ENCODE assay signal across 21 cellular contexts in genomic region chr7:6416516-6417145, GRCh38. TPM values are rescaled to one million over a fixed set of nuclear protein-coding genes. Genes with fewer than 3 reads are reported as not detected.
DNase-seq lines count a peak whose midpoint lies in the region; ATAC-seq and TF ChIP-seq lines count a peak whose summit lies in the region.
"Had no signal": no experiment of that assay in that cellular context is flagged by ENCODE, and none has a peak within 500 bp of the region (broad histone marks: within the 10 kb centered on the region; RNA-seq: fewer than 3 reads in every experiment).

No MANE protein-coding gene starts in this region.

- no peaks in the 10 kb centered on the region for H3K79me2 ChIP-seq in H9 (ENCODE audit: insufficient read depth, low read length)

- no peak for ATAC-seq in HG03354 (IDR thresholded peaks at IDR 0.05; ENCODE audit: poor library complexity, severe bottlenecking, unreplicated experiment)
- ATAC-seq: heart left ventricle, left lobe of liver had no signal

- peak; percentile 89 for DNase-seq in H9
- DNase-seq in NB4 (ENCODE audit: low read depth), result peak; percentile 72
- DNase-seq in dorsolateral prefrontal cortex, result no peak
- no peak for DNase-seq in neuronal stem cell (ENCODE audit: low spot score)
- no peak for DNase-seq in pons (ENCODE audit: low spot score)
- DNase-seq in AG08396 (ENCODE audit: low spot score), result no peak
- no peak for DNase-seq in Peyer's patch
- DNase-seq: activated CD8-positive, alpha-beta memory T cell treated with anti-CD3 and anti-CD28 coated beads, Interleukin-2, amount 50 U/mL, for 4 hours; CD4-positive, CD25-positive, alpha-beta regulatory T cell; KBM-7; naive B cell; NCI-H1694; NCI-H510A; stimulated activated CD4-positive, alpha-beta T cell treated with anti-CD3 and anti-CD28 coated beads, Interleukin-2, amount 100 ng/mL, for 48 hours had no signal

- H2BK5ac ChIP-seq in H9 (ENCODE audit: insufficient read length, low read length) (no peak overlapping the region), neuronal stem cell (ENCODE audit: low read length) (no peak overlapping the region)

- no peaks in the 10 kb centered on the region for H3K27me3 Mint-ChIP-seq in H9 (ENCODE audit: low read depth)
- H3K27me3 Mint-ChIP-seq: activated naive CD8-positive, alpha-beta T cell; CD4-positive, CD25-positive, alpha-beta regulatory T cell; naive B cell had no signal

- H4K20me1 ChIP-seq in H9 (ENCODE audit: control insufficient read depth, insufficient read depth, insufficient read length), result no peaks in the 10 kb centered on the region

- H4K91ac ChIP-seq in H9 (ENCODE audit: insufficient read length, low read depth, low read length) (no peak overlapping the region), neuronal stem cell (ENCODE audit: low read depth, low read length, poor library complexity) (no peak overlapping the region)

- H4K8ac ChIP-seq in H9 (replicated peaks; ENCODE audit: insufficient read length, low read depth, low read length) (no peak overlapping the region), neuronal stem cell (ENCODE audit: low read depth, low read length) (no peak overlapping the region)

- peaks cover 4 to 6% of the 10 kb centered on the region in 2 experiments for H3K4me1 Mint-ChIP-seq in H9
- H3K4me1 Mint-ChIP-seq: CD4-positive, CD25-positive, alpha-beta regulatory T cell; naive B cell had no signal

- H3K79me1 ChIP-seq in H9 (ENCODE audit: insufficient read depth, low read depth, low read length, poor library complexity, severe bottlenecking) (no peaks in the 10 kb centered on the region), neuronal stem cell (ENCODE audit: low read depth, low read length) (peaks cover 3% of the 10 kb centered on the region)

- no peak for TF ChIP-seq POLR2A in NB4 (IDR thresholded peaks at IDR 0.05; ENCODE audit: extremely low read depth, insufficient read length)
- no peak for TF ChIP-seq POLR2A in Peyer's patch (IDR thresholded peaks at IDR 0.05)

- H2BK120ac ChIP-seq in H9 (ENCODE audit: low read depth, low read length, poor library complexity, severe bottlenecking), result no peak overlapping the region
- H2BK120ac ChIP-seq in neuronal stem cell (ENCODE audit: low read depth, low read length), result no peak overlapping the region

- H3K4ac ChIP-seq in H9 (ENCODE audit: low read depth, low read length) (no peak overlapping the region), neuronal stem cell (ENCODE audit: low read length) (no peak overlapping the region)

- peaks cover 57 to 84% (median 79%) of the 10 kb centered on the region in 3 experiments; a peak in 6 of 7 replicates for H3K36me3 Mint-ChIP-seq in H9 (ENCODE audit: insufficient read depth in 1 of 3, low read depth in 3 of 3)

- no peak overlapping the region; a peak in 1 of 5 replicates for H3K4me3 Mint-ChIP-seq in H9
- H3K4me3 Mint-ChIP-seq: activated naive CD8-positive, alpha-beta T cell; CD4-positive, CD25-positive, alpha-beta regulatory T cell; naive B cell had no signal

- peak overlapping the region in 2 of 3 experiments; percentile 37 to 87; a peak in 5 of 7 replicates for H3K27ac Mint-ChIP-seq in H9
- H3K27ac Mint-ChIP-seq: CD4-positive, CD25-positive, alpha-beta regulatory T cell had no signal

- H3K9me3 ChIP-seq in H9 (ENCODE audit: control insufficient read depth, low read depth, low read length), result peaks cover 3% of the 10 kb centered on the region
- peaks cover 0 to 3% of the 10 kb centered on the region in 2 donors for H3K9me3 ChIP-seq in neuronal stem cell (replicated peaks in 1 of 2; ENCODE audit: control insufficient read depth in 2 of 2, insufficient read depth in 1 of 2, low read depth in 1 of 2, low read length in 2 of 2)
- H3K9me3 ChIP-seq in Peyer's patch, result no peaks in the 10 kb centered on the region
- H3K9me3 ChIP-seq: heart left ventricle, right atrium auricular region, tibial nerve had no signal

- no peak overlapping the region for H2BK20ac ChIP-seq in H9 (ENCODE audit: low read depth, low read length, poor library complexity, severe bottlenecking)

- H3K4me3 ChIP-seq in NB4 (ENCODE audit: low read depth, low read length) (no peak overlapping the region), dorsolateral prefrontal cortex (no peak overlapping the region), neuronal stem cell (ENCODE audit: low read length in 2 of 2) (no peak overlapping the region), Peyer's patch (no peak overlapping the region)
- H3K4me3 ChIP-seq: heart left ventricle, right atrium auricular region, tibial nerve had no signal

- H2AK5ac ChIP-seq in H9 (ENCODE audit: insufficient read length, low read length) (no peak overlapping the region), neuronal stem cell (ENCODE audit: low read depth, low read length) (no peak overlapping the region)

- peaks cover 40 to 75% of the 10 kb centered on the region in 2 donors for H3K36me3 ChIP-seq in neuronal stem cell (replicated peaks in 1 of 2; ENCODE audit: control insufficient read depth in 2 of 2, insufficient read depth in 2 of 2, low read length in 2 of 2)
- H3K36me3 ChIP-seq in Peyer's patch, result peaks cover 0 to 78% (median 0%) of the 10 kb centered on the region in 3 donors

- H3K9me3 Mint-ChIP-seq in H9, result peaks cover 10 to 12% of the 10 kb centered on the region in 2 experiments; a peak in 3 of 5 replicates
- H3K9me3 Mint-ChIP-seq: CD4-positive, CD25-positive, alpha-beta regulatory T cell; naive B cell had no signal

- H3T11ph ChIP-seq in H9 (ENCODE audit: low read length), result no peak overlapping the region

- H3K4me1 ChIP-seq in H9 (ENCODE audit: insufficient read depth, low read length) (no peaks in the 10 kb centered on the region; the same call in 1 of the 2 replicates), neuronal stem cell (ENCODE audit: control insufficient read depth in 2 of 2, insufficient read depth in 1 of 2, low read depth in 1 of 2, low read length in 2 of 2) (peaks cover 0 to 5% of the 10 kb centered on the region in 2 donors), Peyer's patch (no peaks in the 10 kb centered on the region)
- H3K4me1 ChIP-seq: heart left ventricle, right atrium auricular region, tibial nerve had no signal

- H3K23me2 ChIP-seq in H9 (ENCODE audit: insufficient read length, low read depth, low read length, poor library complexity, severe bottlenecking), result no peaks in the 10 kb centered on the region

- intact Hi-C loops in dorsolateral prefrontal cortex (cut with DNase I), result no loop called here

- no peak overlapping the region for H4K5ac ChIP-seq in H9 (ENCODE audit: insufficient read length, low read depth, low read length)

- H3K27ac ChIP-seq in H9 (ENCODE audit: insufficient read length, low read depth, low read length) (no peak overlapping the region), dorsolateral prefrontal cortex (peak overlapping the region in 34 of 59 donors; percentile 1 to 68 (median 36)), neuronal stem cell (replicated peaks; ENCODE audit: low read length) (peak overlapping the region; percentile 54), Peyer's patch (no peak overlapping the region)
- H3K27ac ChIP-seq: epithelial cell of prostate, heart left ventricle, right atrium auricular region, tibial nerve had no signal

- no peak overlapping the region for H2AFZ ChIP-seq in H9 (ENCODE audit: low read length)
- H2AFZ ChIP-seq in neuronal stem cell (ENCODE audit: low read length), result no peak overlapping the region

- H2BK12ac ChIP-seq in H9 (ENCODE audit: insufficient read length, low read depth, low read length) (no peak overlapping the region), neuronal stem cell (ENCODE audit: low read length) (no peak overlapping the region)

- H3K27me3 ChIP-seq in H9 (ENCODE audit: insufficient read depth, low read length) (no peaks in the 10 kb centered on the region), dorsolateral prefrontal cortex (no peaks in the 10 kb centered on the region), neuronal stem cell (ENCODE audit: control insufficient read depth in 3 of 3, insufficient read depth in 3 of 3, low read depth in 1 of 3, low read length in 3 of 3) (no peaks in the 10 kb centered on the region), Peyer's patch (no peaks in the 10 kb centered on the region)
- H3K27me3 ChIP-seq: heart left ventricle, right atrium auricular region, tibial nerve had no signal

- H3K14ac ChIP-seq in H9 (ENCODE audit: insufficient read depth, low read length) (no peak overlapping the region), neuronal stem cell (ENCODE audit: low read length) (no peak overlapping the region)

- H3K18ac ChIP-seq in H9 (ENCODE audit: insufficient read length, low read depth, low read length), result no peak overlapping the region
- peak overlapping the region; percentile 24 for H3K18ac ChIP-seq in neuronal stem cell (ENCODE audit: low read length)

- no peak overlapping the region for H2BK15ac ChIP-seq in H9 (ENCODE audit: low read depth, low read length)
- no peak overlapping the region for H2BK15ac ChIP-seq in neuronal stem cell (ENCODE audit: low read length)

- H3K56ac ChIP-seq in H9 (ENCODE audit: insufficient read length, low read depth, low read length), result no peak overlapping the region

- no CpG with 5 or more reads among the region's 23 CpGs for WGBS in H9 (ENCODE audit: extremely low coverage, insufficient read length, low lambda C conversion rate)
- WGBS in neuronal stem cell (ENCODE audit: extremely low coverage in 2 of 2, insufficient read length in 2 of 2, insufficient replicate concordance in 1 of 2), 2 donors, result no CpG with 5 or more reads among the region's 23 CpGs

- H3K4me2 ChIP-seq in H9 (ENCODE audit: insufficient read depth, insufficient read length, low read length), result no peak overlapping the region
- H3K4me2 ChIP-seq in neuronal stem cell (ENCODE audit: insufficient read depth, low read length, poor library complexity, severe bottlenecking), result no peak overlapping the region

- H3K23ac ChIP-seq in H9 (ENCODE audit: insufficient read length, low read depth, low read length), result no peak overlapping the region
- no peak overlapping the region for H3K23ac ChIP-seq in neuronal stem cell (ENCODE audit: low read depth, low read length, poor library complexity)

- TF ChIP-seq CTCF in H9 (conservative IDR thresholded peaks at IDR 0.05), result peak; percentile 48; the same call in 2 of the 3 replicates
- no peak for TF ChIP-seq CTCF in NB4 (IDR thresholded peaks at IDR 0.05; ENCODE audit: low read depth, low read length)
- no peak for TF ChIP-seq CTCF in dorsolateral prefrontal cortex (IDR thresholded peaks at IDR 0.05 in 54 of 56, conservative IDR thresholded peaks at IDR 0.05 in 2 of 56; ENCODE audit: low read depth in 1 of 56, partially characterized antibody in 56 of 56)
- no peak for TF ChIP-seq CTCF in Peyer's patch (IDR thresholded peaks at IDR 0.05)

- no peak overlapping the region for H3K9ac ChIP-seq in H9 (ENCODE audit: extremely low read depth, insufficient read length, low read length)
- H3K9ac ChIP-seq in neuronal stem cell (ENCODE audit: low read depth, low read length, poor library complexity), result no peak overlapping the region

RNA-seq across cellular contexts. Expression of gene DAGLB, which starts 31.1 kb away (rescaled TPM):
- total RNA-seq in H9 (2021) (41.9 and 46.4 TPM in 2 replicates), dorsolateral prefrontal cortex (10 to 100 TPM; 29.3 to 64.4 (median 44.3) TPM), Peyer's patch (10 to 100 TPM in 3 of 4 donors, 1 to 10 TPM in 1; 9.1 to 36.3 (median 24.3) TPM)
- 10.6 TPM for polyA plus RNA-seq in neuronal stem cell (2013, experiment 1 of 2)
- 9.4 TPM for polyA plus RNA-seq in neuronal stem cell (2013, experiment 2 of 2)

RNA-seq across cellular contexts. Expression of gene RAC1, which starts 42.3 kb away (rescaled TPM):
- total RNA-seq in H9 (2021), result 245 and 255 TPM in 2 replicates
- total RNA-seq in dorsolateral prefrontal cortex, result 100 to 1,000 TPM; 189 to 309 (median 248) TPM
- 260 TPM for polyA plus RNA-seq in neuronal stem cell (2013, experiment 1 of 2)
- polyA plus RNA-seq in neuronal stem cell (2013, experiment 2 of 2), result 262 TPM
- 100 to 1,000 TPM; 104 to 201 (median 186) TPM for total RNA-seq in Peyer's patch

Comparison
In these comparisons a context has a peak if more than half of its experiments do, and no peak if none do; other contexts are left out.
1. DNase-seq: peak in H9 (single experiment) and NB4 (single experiment); none in dorsolateral prefrontal cortex (0 of 10), neuronal stem cell (single experiment), pons (single experiment), AG08396 (single experiment) and Peyer's patch (0 of 3).
2. H3K27ac ChIP-seq: peak in dorsolateral prefrontal cortex (34 of 59) and neuronal stem cell (single experiment); none in H9 (single experiment) and Peyer's patch (0 of 4).